Comparison of ENCODE assay signal across 8 cellular contexts in the genomic region with DNA sequence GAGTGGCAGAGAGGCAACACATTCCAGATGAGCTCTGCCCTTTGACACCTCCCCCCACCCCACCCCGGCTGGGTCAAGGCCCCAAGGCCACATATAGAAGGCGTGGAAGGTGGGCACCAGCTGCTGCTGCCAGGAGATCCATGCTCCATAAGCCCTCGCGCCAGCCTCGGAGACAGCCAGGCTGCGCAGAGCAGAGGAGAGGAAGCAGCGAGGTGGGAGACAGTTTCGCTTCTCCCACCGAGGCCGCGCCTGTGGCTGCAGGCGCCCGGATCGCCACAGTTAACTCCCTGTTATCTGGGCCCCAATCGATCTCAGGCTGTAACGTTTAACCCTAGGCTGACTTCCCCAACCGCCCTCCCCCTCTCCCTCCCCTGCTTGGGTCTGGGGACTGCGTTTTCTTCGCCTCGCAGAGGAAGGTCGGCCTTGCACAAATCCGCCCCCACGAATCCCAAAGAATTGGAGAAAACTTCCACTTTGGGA. TPM values are rescaled to one million over a fixed set of nuclear protein-coding genes. Genes with fewer than 3 reads are reported as not detected.
A peak's percentile ranks its signal among the peaks of the same experiment; 100 is the strongest.
DNase-seq lines count a peak whose midpoint lies in the region; ATAC-seq and TF ChIP-seq lines count a peak whose summit lies in the region.

No MANE protein-coding gene starts in this region.

- H3K9me3 ChIP-seq in Panc1 (ENCODE audit: control insufficient read depth, insufficient read depth, low read depth, low read length) = no peaks in the 10 kb centered on the region
- no peaks in the 10 kb centered on the region for H3K9me3 ChIP-seq in right cardiac atrium (ENCODE audit: control insufficient read depth, low read length)

- H3K4me2 ChIP-seq in GM23338 = peak overlapping the region; percentile 98

- H3K36me3 ChIP-seq in GM23338 (ENCODE audit: insufficient read depth) = no peaks in the 10 kb centered on the region
- H3K36me3 ChIP-seq in Panc1 (ENCODE audit: control insufficient read depth, insufficient read depth, low read length) = no peaks in the 10 kb centered on the region; the same call in 1 of the 2 replicates
- no peaks in the 10 kb centered on the region for H3K36me3 ChIP-seq in rectal smooth muscle tissue (ENCODE audit: control insufficient read depth, insufficient read depth, low read length)

- peaks cover 12% of the 10 kb centered on the region for H3K36me3 Mint-ChIP-seq in GM23338 (ENCODE audit: low read depth)

- ATAC-seq in GM23338 = peak; percentile 3
- ATAC-seq in Panc1 = no peak
- ATAC-seq in right cardiac atrium = no peak
- no peak for ATAC-seq in GM19455 (IDR thresholded peaks at IDR 0.05; ENCODE audit: unreplicated experiment)

- peaks cover 57% of the 10 kb centered on the region for H3K4me1 Mint-ChIP-seq in GM23338

- H3K9me3 Mint-ChIP-seq in GM23338 = peaks cover 5% of the 10 kb centered on the region; the same call in 1 of the 3 replicates

- BruUV-seq in Panc1 (replicated peaks; lab: Mats Ljungman, UMichigan) = no TSS peak

- in situ Hi-C loops in Panc1 (cut with HindIII; ENCODE audit: low pct_unique_long_range_greater_than_20kb, low sequenced_read_pairs) = no loop called here

- H3K27me3 Mint-ChIP-seq in GM23338 (ENCODE audit: insufficient read depth, low read depth, poor library complexity) = peaks cover 53% of the 10 kb centered on the region

- H3K79me2 ChIP-seq in GM23338 (replicated peaks; ENCODE audit: insufficient read depth) = peaks cover 32% of the 10 kb centered on the region

- peak; percentile 76 for DNase-seq in GM23338 (ENCODE audit: low spot score)
- no peak for DNase-seq in Panc1 (ENCODE audit: low read depth, low spot score)
- DNase-seq in right cardiac atrium = peak in 2 of 3 donors; percentile 67 to 68
- DNase-seq in dedifferentiated amniotic fluid mesenchymal stem cell (ENCODE audit: extremely low spot score) = no peak
- DNase-seq in NCI-H128 (lab: John Stamatoyannopoulos, UW; ENCODE audit: unreplicated experiment) = no peak
- DNase-seq in cerebellar cortex (ENCODE audit: low spot score) = no peak

- H3K4me1 ChIP-seq in GM23338 (ENCODE audit: insufficient read depth) = peaks cover 41% of the 10 kb centered on the region
- H3K4me1 ChIP-seq in Panc1 (ENCODE audit: control insufficient read depth, insufficient read depth, low read length) = peaks cover 40% of the 10 kb centered on the region
- peaks cover 4% of the 10 kb centered on the region for H3K4me1 ChIP-seq in right cardiac atrium (ENCODE audit: control insufficient read depth, insufficient read depth, low read length)
- H3K4me1 ChIP-seq in rectal smooth muscle tissue (ENCODE audit: control insufficient read depth, insufficient read depth, low read length) = peaks cover 11% of the 10 kb centered on the region

- peak overlapping the region; percentile 96 for H3K4me3 ChIP-seq in GM23338
- no peak overlapping the region for H3K4me3 ChIP-seq in Panc1 (ENCODE audit: low read depth in 2 of 2, low read length in 2 of 2)
- no peak overlapping the region for H3K4me3 ChIP-seq in right cardiac atrium (ENCODE audit: low read length)
- H3K4me3 ChIP-seq in rectal smooth muscle tissue (ENCODE audit: low read length) = peak overlapping the region; percentile 50

- intact Hi-C loops in Panc1 (cut with micrococcal nuclease; ENCODE audit: unreplicated experiment) = no loop called here
- intact Hi-C loops in right cardiac atrium (cut with DNase I) = no loop called here

- WGBS in right cardiac atrium = 24% methylated on average over 23 of the region's 23 CpGs

- H3K27me3 ChIP-seq in GM23338 (ENCODE audit: insufficient read depth) (peaks cover 53% of the 10 kb centered on the region), Panc1 (ENCODE audit: control insufficient read depth, insufficient read depth, low read length) (no peaks in the 10 kb centered on the region), right cardiac atrium (ENCODE audit: control insufficient read depth, insufficient read depth) (no peaks in the 10 kb centered on the region), rectal smooth muscle tissue (ENCODE audit: control insufficient read depth, insufficient read depth, low read length) (no peaks in the 10 kb centered on the region)

- no peaks in the 10 kb centered on the region for H3K9me2 ChIP-seq in GM23338 (ENCODE audit: insufficient read depth)

- TF ChIP-seq CTCF in GM23338 (conservative IDR thresholded peaks at IDR 0.05; ENCODE audit: low read depth in 2 of 2) (no peak), Panc1 (IDR thresholded peaks at IDR 0.05) (no peak)

- H2AFZ ChIP-seq in GM23338 = peak overlapping the region; percentile 57

- H3K9ac ChIP-seq in rectal smooth muscle tissue (ENCODE audit: low read length) = no peak overlapping the region

- H3K27ac ChIP-seq in GM23338 (ENCODE audit: low read depth) (no peak overlapping the region), Panc1 (ENCODE audit: low read length) (peak overlapping the region; percentile 79; the same call in 1 of the 2 replicates), right cardiac atrium (ENCODE audit: low read length) (no peak overlapping the region), rectal smooth muscle tissue (ENCODE audit: low read depth, low read length) (no peak overlapping the region)

- H3K27ac Mint-ChIP-seq in GM23338 = no peak overlapping the region

- H3F3A ChIP-seq in GM23338 (replicated peaks; ENCODE audit: low read depth) = peaks cover 26% of the 10 kb centered on the region

- CTCF ChIA-PET in Panc1 (lab: Charles Lee) = no interaction called here

- peak overlapping the region; percentile 83 for H3K4me3 Mint-ChIP-seq in GM23338

- POLR2A ChIA-PET in Panc1 (lab: Charles Lee) = no interaction called here

- peaks cover 13% of the 10 kb centered on the region for H4K20me1 ChIP-seq in GM23338 (replicated peaks; ENCODE audit: insufficient read depth)

TF ChIP-seq in GM23338, 12 proteins besides CTCF, POLR2A, EP300 and RAD21:
- TF ChIP-seq ZNF114 (CRISPR knock-in tag; IDR thresholded peaks at IDR 0.05) (no peak), POLR2AphosphoS5 (IDR thresholded peaks at IDR 0.05; ENCODE audit: low read depth) (peak; percentile 27; the same call in 1 of the 2 replicates)

RNA-seq across cellular contexts. Expression of a gene that starts 1.2 kb away (rescaled TPM):
- 97.9 and 111 TPM in 2 replicates for total RNA-seq in GM23338 (2014; rRNA removed; shearing (Covaris generic))
- polyA plus RNA-seq in GM23338 (2016; fragmentation: Nextera tagmentation; extraction: Ambion mirVana) (63.3 and 65.0 TPM in 2 replicates), right cardiac atrium (47.5 TPM)
- total RNA-seq in Panc1 (2021; ENCODE audit: unreplicated experiment) (85.0 TPM), right cardiac atrium (10 to 100 TPM; 33.9 to 70.5 (median 55.9) TPM)
- 151 TPM for polyA plus RNA-seq in Panc1 (2012; ENCODE audit: insufficient read length)

Comparison
In these comparisons a context has a peak if more than half of its experiments do, and no peak if none do; other contexts are left out.
1. DNase-seq: peak in GM23338 (single experiment) and right cardiac atrium (2 of 3); none in Panc1 (single experiment), dedifferentiated amniotic fluid mesenchymal stem cell (single experiment), NCI-H128 (single experiment) and cerebellar cortex (single experiment).
2. H3K4me3 ChIP-seq: peak in GM23338 (single experiment) and rectal smooth muscle tissue (single experiment); none in Panc1 (0 of 2) and right cardiac atrium (single experiment).